Comparison of ENCODE assay signal across 16 cellular contexts in the genomic region with DNA sequence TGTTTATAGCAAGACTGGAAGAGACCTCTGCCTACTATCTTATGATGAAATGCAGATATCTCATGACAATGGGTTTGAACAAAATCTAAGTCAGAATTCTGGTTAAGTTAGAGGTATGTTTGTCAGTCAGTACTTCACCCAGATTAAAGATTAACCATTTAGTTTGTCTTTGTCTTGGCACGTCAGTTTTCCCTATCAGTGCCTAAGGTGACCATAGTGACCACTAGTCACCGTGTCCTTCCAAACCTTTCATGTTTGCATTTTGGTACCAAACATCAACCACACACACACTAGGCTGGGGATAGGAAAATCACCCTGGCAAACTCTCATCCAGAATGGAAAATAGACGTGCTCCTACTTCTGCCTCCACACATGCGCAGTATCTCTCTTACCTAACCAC.
DNase-seq lines count a peak whose midpoint lies in the region; ATAC-seq, FAIRE-seq and TF ChIP-seq lines count a peak whose summit lies in the region.
"Had no signal": no experiment of that assay in that cellular context is flagged by ENCODE, and none has a peak within 500 bp of the region (broad histone marks: within the 10 kb centered on the region; RNA-seq: fewer than 3 reads in every experiment).

No MANE protein-coding gene starts in this region.

- dilution Hi-C loops in IMR-90 (cut with HindIII; ENCODE audit: low sequenced_read_pairs, unreplicated experiment) = no loop called here

- no peak overlapping the region for H2BK5ac ChIP-seq in IMR-90 (ENCODE audit: low read depth, low read length, poor library complexity, severe bottlenecking)

- H3K4me3 ChIP-seq in IMR-90 (ENCODE audit: insufficient read depth, low read depth, low read length) (no peak overlapping the region), GM23338 (no peak overlapping the region)
- H3K4me3 ChIP-seq: GM23248 had no signal

- H2AFZ ChIP-seq in IMR-90 (replicated peaks; ENCODE audit: low read length, poor library complexity) (no peak overlapping the region), GM23338 (no peak overlapping the region)
- H2AFZ ChIP-seq: GM23248 had no signal

- H3K9me3 ChIP-seq in IMR-90 (ENCODE audit: control insufficient read depth, insufficient read depth, low read length) = no peaks in the 10 kb centered on the region

- H3K4me3 Mint-ChIP-seq in GM23338 = no peak overlapping the region
- H3K4me3 Mint-ChIP-seq: CD14-positive monocyte; CD8-positive, alpha-beta T cell; IgD-negative memory B cell had no signal

- no peak overlapping the region for H4K5ac ChIP-seq in IMR-90 (ENCODE audit: low read depth, low read length)

- no peak overlapping the region; the same call in 1 of the 2 replicates for H4K91ac ChIP-seq in IMR-90 (ENCODE audit: insufficient read depth, low read depth, low read length)

- H2BK15ac ChIP-seq in IMR-90 (ENCODE audit: low read depth, low read length) = peak overlapping the region; percentile 39; the same call in 1 of the 3 replicates

- POLR2A ChIA-PET in IMR-90 (lab: Charles Lee; ENCODE audit: unreplicated experiment) = no interaction called here

- H3K9ac ChIP-seq in IMR-90 (ENCODE audit: low read depth, low read length) = no peak overlapping the region
- H3K9ac ChIP-seq: GM23248 had no signal

- no peak overlapping the region for H3K56ac ChIP-seq in IMR-90 (ENCODE audit: extremely low read depth, insufficient read depth, low read length)

- H3K4me2 ChIP-seq in IMR-90 (ENCODE audit: low read depth, low read length) (no peak overlapping the region), GM23338 (no peak overlapping the region)

- H3K4me1 ChIP-seq in IMR-90 (ENCODE audit: control insufficient read depth, insufficient read depth, low read length) (peaks cover 8% of the 10 kb centered on the region), GM23338 (ENCODE audit: insufficient read depth) (no peaks in the 10 kb centered on the region)

- TF ChIP-seq RAD21 in IMR-90 (IDR thresholded peaks at IDR 0.05; ENCODE audit: low read length) = no peak

- H3K23ac ChIP-seq in IMR-90 (ENCODE audit: low read depth, low read length) = 0 out of 2 replicates have a peak overlapping the region, but pooled peaks have one; percentile 20

- no peak overlapping the region for H4K8ac ChIP-seq in IMR-90 (ENCODE audit: low read depth in 2 of 2, low read length in 2 of 2)

- intact Hi-C loops in IMR-90 (cut with micrococcal nuclease) = no loop called here

- H2AK9ac ChIP-seq in IMR-90 (replicated peaks; ENCODE audit: low read depth, low read length, poor library complexity) = no peak overlapping the region

- FAIRE-seq in GM19239 (lab: Jason Lieb, UNC) = peak; percentile 40
- FAIRE-seq: D721Med had no signal

- TF ChIP-seq CTCF in IMR-90 (conservative IDR thresholded peaks at IDR 0.05; ENCODE audit: low read depth, low read length) (no peak), GM23338 (conservative IDR thresholded peaks at IDR 0.05; ENCODE audit: low read depth in 2 of 2) (no peak)

- no peak overlapping the region for H2BK20ac ChIP-seq in IMR-90 (ENCODE audit: low read depth, low read length)

- peaks cover 6% of the 10 kb centered on the region; the same call in 2 of the 3 replicates for H3K4me1 Mint-ChIP-seq in GM23338

- ATAC-seq in IMR-90 (ENCODE audit: low read depth) (no peak), left lobe of liver (peak; percentile 86), GM23338 (no peak)
- ATAC-seq: CD8-positive, alpha-beta T cell had no signal

- H3K18ac ChIP-seq in IMR-90 (ENCODE audit: low read depth, low read length) = no peak overlapping the region

- 0 out of 2 replicates have a peak overlapping the region, but pooled peaks have one; percentile 21 for H3K14ac ChIP-seq in IMR-90 (replicated peaks; ENCODE audit: low read depth, low read length)

- 0 out of 2 replicates have a peak overlapping the region, but pooled peaks have one; percentile 58 for H2AK5ac ChIP-seq in IMR-90 (ENCODE audit: low read depth, low read length)

- no TSS peak for BruUV-seq in IMR-90 (replicated peaks; lab: Mats Ljungman, UMichigan)

- no peaks in the 10 kb centered on the region for H3F3A ChIP-seq in GM23338 (replicated peaks; ENCODE audit: low read depth)

- no peaks in the 10 kb centered on the region for H4K20me1 ChIP-seq in IMR-90 (ENCODE audit: insufficient read depth, low read length)
- H4K20me1 ChIP-seq in GM23338 (replicated peaks; ENCODE audit: insufficient read depth) = 0 out of 2 replicates have a peak, but pooled peaks cover 3% of the 10 kb centered on the region

- peaks cover 2% of the 10 kb centered on the region; the same call in 1 of the 3 replicates for H3K36me3 Mint-ChIP-seq in GM23338 (ENCODE audit: low read depth)
- H3K36me3 Mint-ChIP-seq: CD14-positive monocyte; CD8-positive, alpha-beta T cell had no signal

- no peaks in the 10 kb centered on the region for H3K9me3 Mint-ChIP-seq in GM23338
- H3K9me3 Mint-ChIP-seq: CD8-positive, alpha-beta T cell had no signal

- H3K27me3 ChIP-seq in IMR-90 (ENCODE audit: control insufficient read depth, insufficient read depth, low read length) (no peaks in the 10 kb centered on the region), GM23338 (ENCODE audit: insufficient read depth) (no peaks in the 10 kb centered on the region)

- H3K79me1 ChIP-seq in IMR-90 (ENCODE audit: low read depth in 1 of 2, low read length in 2 of 2) = no peaks in the 10 kb centered on the region

- no peak overlapping the region for H3K27ac Mint-ChIP-seq in GM23338
- H3K27ac Mint-ChIP-seq: CD8-positive, alpha-beta T cell; IgD-negative memory B cell had no signal

- CTCF ChIA-PET in IMR-90 (lab: Yijun Ruan, JAX) = no interaction called here

- DNase-seq in GM19239 (ENCODE audit: insufficient read length, low spot score) (no peak), IMR-90 (no peak), left lobe of liver (ENCODE audit: low spot score) (peak; percentile 58), cortex of kidney (lab: John Stamatoyannopoulos, UW) (no peak), NCI-H1436 treated with DMSO at 0.1 percent for 48 hours (lab: John Stamatoyannopoulos, UW) (no peak), GM23338 (ENCODE audit: low spot score) (no peak)
- DNase-seq: CD8-positive, alpha-beta T cell; COR-L47; DMS153; GF-D8; GM23248; H7; KG1 had no signal

- no peaks in the 10 kb centered on the region for H3K9me2 ChIP-seq in GM23338 (ENCODE audit: insufficient read depth)

- 60% methylated on average over 2 of the region's 4 CpGs; no CpG with 5 or more reads in 1 of the 2 experiments for WGBS in IMR-90 (ENCODE audit: extremely low coverage in 2 of 2, insufficient read length in 1 of 2), 2 experiments

- H3K36me3 ChIP-seq in IMR-90 (ENCODE audit: control insufficient read depth, insufficient read depth, low read length) = no peaks in the 10 kb centered on the region
- no peaks in the 10 kb centered on the region for H3K36me3 ChIP-seq in GM23338 (ENCODE audit: insufficient read depth)

- peak overlapping the region; percentile 21; the same call in 1 of the 2 replicates for H3K4ac ChIP-seq in IMR-90 (ENCODE audit: low read depth, low read length)

- H2BK120ac ChIP-seq in IMR-90 (ENCODE audit: low read depth, low read length) = no peak overlapping the region

- no peaks in the 10 kb centered on the region for H3K79me2 ChIP-seq in GM23338 (replicated peaks; ENCODE audit: insufficient read depth)

- H3K27ac ChIP-seq in IMR-90 (ENCODE audit: insufficient read depth, low read length) (no peak overlapping the region), GM23338 (ENCODE audit: low read depth) (no peak overlapping the region)
- H3K27ac ChIP-seq: GM23248 had no signal

- H3K9me1 ChIP-seq in IMR-90 (ENCODE audit: insufficient read depth, low read length) = peaks cover 8% of the 10 kb centered on the region

- TF ChIP-seq POLR2A in IMR-90 (IDR thresholded peaks at IDR 0.05; ENCODE audit: low read depth, low read length) = no peak

- in situ Hi-C loops in IMR-90 (cut with MboI; ENCODE audit: low sequenced_read_pairs) = no loop called here

- H3K27me3 Mint-ChIP-seq in GM23338 (ENCODE audit: insufficient read depth, low read depth, poor library complexity) = peaks cover 5% of the 10 kb centered on the region

TF ChIP-seq in IMR-90, 13 proteins besides CTCF, POLR2A, EP300 and RAD21:
- TF ChIP-seq RFX5 (IDR thresholded peaks at IDR 0.05; ENCODE audit: low read depth, low read length) (no peak), MXI1 (IDR thresholded peaks at IDR 0.05; ENCODE audit: borderline replicate concordance, low read depth, low read length) (no peak)
- TF ChIP-seq, protein P1, sequence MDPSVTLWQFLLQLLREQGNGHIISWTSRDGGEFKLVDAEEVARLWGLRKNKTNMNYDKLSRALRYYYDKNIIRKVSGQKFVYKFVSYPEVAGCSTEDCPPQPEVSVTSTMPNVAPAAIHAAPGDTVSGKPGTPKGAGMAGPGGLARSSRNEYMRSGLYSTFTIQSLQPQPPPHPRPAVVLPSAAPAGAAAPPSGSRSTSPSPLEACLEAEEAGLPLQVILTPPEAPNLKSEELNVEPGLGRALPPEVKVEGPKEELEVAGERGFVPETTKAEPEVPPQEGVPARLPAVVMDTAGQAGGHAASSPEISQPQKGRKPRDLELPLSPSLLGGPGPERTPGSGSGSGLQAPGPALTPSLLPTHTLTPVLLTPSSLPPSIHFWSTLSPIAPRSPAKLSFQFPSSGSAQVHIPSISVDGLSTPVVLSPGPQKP (IDR thresholded peaks at IDR 0.05; ENCODE audit: borderline replicate concordance, low read depth, low read length) = no peak

TF ChIP-seq in GM23338, 12 proteins besides CTCF, POLR2A, EP300 and RAD21 (continues in another document):
- TF ChIP-seq STAT1 (IDR thresholded peaks at IDR 0.05; ENCODE audit: unreplicated experiment) = no peak
- TF ChIP-seq EZH2 (IDR thresholded peaks at IDR 0.05; ENCODE audit: low read depth, unreplicated experiment) = no peak
